Comparison of ENCODE assay signal across 16 cellular contexts in the genomic region with DNA sequence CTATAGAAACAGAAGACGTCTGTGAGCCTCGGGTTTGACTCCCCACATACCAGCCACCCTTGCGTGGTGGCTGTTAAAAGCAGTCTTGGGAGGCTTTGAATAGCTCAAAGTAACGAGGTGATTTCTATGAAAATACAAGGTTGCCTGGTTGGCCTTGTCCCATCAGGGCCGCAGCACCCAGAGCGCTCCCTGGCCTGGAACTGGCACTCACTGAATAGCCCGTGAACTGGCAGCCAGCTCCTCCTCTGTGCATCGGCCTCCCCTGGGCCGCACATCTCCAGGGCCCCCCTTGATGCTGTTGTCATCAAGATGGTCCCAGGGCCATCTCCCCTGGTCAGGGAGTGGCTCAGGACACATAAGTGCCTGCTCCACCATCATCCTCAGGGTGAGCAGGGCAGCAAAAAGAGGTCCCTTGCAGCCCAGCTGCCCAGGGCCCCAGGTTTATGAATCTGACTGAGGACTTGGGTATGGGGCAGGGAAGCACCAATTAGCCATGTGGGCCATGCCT.
"Had no signal": no experiment of that assay in that cellular context is flagged by ENCODE, and none has a peak within 500 bp of the region (broad histone marks: within the 10 kb centered on the region; RNA-seq: fewer than 3 reads in every experiment).

No MANE protein-coding gene starts in this region.

- H3K79me2 ChIP-seq: parathyroid adenoma had no signal

- H3K36me3 ChIP-seq: gastroesophageal sphincter, heart right ventricle, vagina had no signal

- H3K9me3 ChIP-seq: gastroesophageal sphincter, heart right ventricle, vagina had no signal

- H3K4me1 ChIP-seq: heart right ventricle, parathyroid adenoma, vagina had no signal

- DNase-seq: activated CD4-positive, alpha-beta T cell treated with anti-CD3 and anti-CD28 coated beads, Interleukin-2, amount 50 U/mL, for 1 hour; activated naive CD4-positive, alpha-beta T cell treated with anti-CD3 and anti-CD28 coated beads, Interleukin-2, amount 10 ng/mL, durations not matched to agents 7 days and 5 days; dermis blood vessel endothelial cell; erythroblast; heart right ventricle; left colon; mammary epithelial cell; naive B cell; stimulated activated CD4-positive, alpha-beta T cell treated with anti-CD3 and anti-CD28 coated beads, Interleukin-2, amount 100 ng/mL, for 48 hours had no signal

- FAIRE-seq: astrocyte, bronchial epithelial cell had no signal

- H3K4me3 ChIP-seq: gastroesophageal sphincter, heart right ventricle, vagina had no signal

- ATAC-seq: activated T-helper 17 cell treated with anti-CD3 and anti-CD28 coated beads, Interleukin-2, amount 50 U/mL, for 72 hours; gastroesophageal sphincter; heart right ventricle; left colon; stimulated activated memory B cell treated with anti-CD40 and anti-IgM and Interleukin-4, amounts not matched to agents 10 μg/mL and 1 μg/mL and 100 μg/mL, for 72 hours had no signal

- H3K27ac ChIP-seq: gastroesophageal sphincter, heart right ventricle, parathyroid adenoma, vagina had no signal

- H2AFZ ChIP-seq: parathyroid adenoma had no signal

- H3K9ac ChIP-seq: parathyroid adenoma had no signal

- H3K27me3 ChIP-seq: vagina had no signal
